1 cellular context compared by ENCODE assay signal in the genomic region with DNA sequence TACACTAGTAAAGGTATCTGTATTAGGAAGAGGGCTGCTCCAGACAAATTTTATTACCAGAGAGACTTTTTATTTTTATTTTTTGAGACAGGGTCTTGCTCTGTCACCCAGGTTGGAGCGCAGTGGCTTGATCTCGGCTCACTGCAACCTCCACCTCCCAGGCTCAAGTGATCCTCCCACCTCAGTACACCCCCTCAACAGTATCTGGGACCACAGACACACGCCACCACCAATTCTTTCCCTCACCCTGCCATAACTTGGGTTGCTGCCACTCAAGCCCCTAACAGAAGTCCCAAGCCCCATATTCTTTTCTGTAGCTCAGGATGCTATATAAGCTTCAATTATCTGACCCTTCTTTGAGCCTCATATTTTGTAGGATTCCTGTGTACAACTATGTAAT.
TF ChIP-seq lines count a peak whose summit lies in the region.

No MANE protein-coding gene starts in this region.

TF ChIP-seq in HepG2, 621 proteins besides CTCF, POLR2A, EP300 and RAD21:
- TF ChIP-seq, protein P1, sequence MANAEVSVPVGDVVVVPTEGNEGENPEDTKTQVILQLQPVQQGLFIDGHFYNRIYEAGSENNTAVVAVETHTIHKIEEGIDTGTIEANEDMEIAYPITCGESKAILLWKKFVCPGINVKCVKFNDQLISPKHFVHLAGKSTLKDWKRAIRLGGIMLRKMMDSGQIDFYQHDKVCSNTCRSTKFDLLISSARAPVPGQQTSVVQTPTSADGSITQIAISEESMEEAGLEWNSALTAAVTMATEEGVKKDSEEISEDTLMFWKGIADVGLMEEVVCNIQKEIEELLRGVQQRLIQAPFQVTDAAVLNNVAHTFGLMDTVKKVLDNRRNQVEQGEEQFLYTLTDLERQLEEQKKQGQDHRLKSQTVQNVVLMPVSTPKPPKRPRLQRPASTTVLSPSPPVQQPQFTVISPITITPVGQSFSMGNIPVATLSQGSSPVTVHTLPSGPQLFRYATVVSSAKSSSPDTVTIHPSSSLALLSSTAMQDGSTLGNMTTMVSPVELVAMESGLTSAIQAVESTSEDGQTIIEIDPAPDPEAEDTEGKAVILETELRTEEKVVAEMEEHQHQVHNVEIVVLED (CRISPR knock-in tag; IDR thresholded peaks at IDR 0.05; ENCODE audit: borderline replicate concordance) = no peak
- TF ChIP-seq RBFOX2 (IDR thresholded peaks at IDR 0.05; ENCODE audit: low read depth, low read length) (peak; percentile 70), ZC3H13 (CRISPR knock-in tag; IDR thresholded peaks at IDR 0.05) (0 out of 2 replicates have a peak, but pooled peaks have one; percentile 18)
